Comparison of ENCODE assay signal across 17 cellular contexts in genomic region chr19:1773173-1773572, GRCh38. TPM values are rescaled to one million over a fixed set of nuclear protein-coding genes. Genes with fewer than 3 reads are reported as not detected.
A peak's percentile ranks its signal among the peaks of the same experiment; 100 is the strongest.
DNase-seq lines count a peak whose midpoint lies in the region; ATAC-seq, FAIRE-seq and TF ChIP-seq lines count a peak whose summit lies in the region.
"Had no signal": no experiment of that assay in that cellular context is flagged by ENCODE, and none has a peak within 500 bp of the region (broad histone marks: within the 10 kb centered on the region; RNA-seq: fewer than 3 reads in every experiment).

No MANE protein-coding gene starts in this region.

- H3K4me3 Mint-ChIP-seq in chondrocyte (ENCODE audit: unreplicated experiment): no peak overlapping the region
- no peak overlapping the region for H3K4me3 Mint-ChIP-seq in activated T-cell treated with anti-CD3 and anti-CD28 coated beads, Interleukin-2, amount 50 U/mL, for 24 hours
- H3K4me3 Mint-ChIP-seq: activated naive CD8-positive, alpha-beta T cell treated with anti-CD3 and anti-CD28 coated beads for 36 hours had no signal

- no peak overlapping the region for H2BK15ac ChIP-seq in mesendoderm (replicated peaks; ENCODE audit: low read depth)

- H3K4me2 ChIP-seq in K562 (ENCODE audit: insufficient read depth, low read length) (no peak overlapping the region), mesendoderm (ENCODE audit: low read length) (no peak overlapping the region)

- no peak overlapping the region for H2BK120ac ChIP-seq in mesendoderm (ENCODE audit: low read depth, low read length)

- DNase-seq in AG10803 (ENCODE audit: low read depth) (peak; percentile 12), HS-27A (ENCODE audit: low read depth) (peak; percentile 53), K562 (ENCODE audit: extremely low read depth in 1 of 4, low spot score in 3 of 4) (peak in 1 of 4 experiments; percentile 43), kidney tubule cell (ENCODE audit: low spot score) (peak; percentile 90), mesendoderm (no peak), chondrocyte (ENCODE audit: low spot score) (no peak)
- no peak for DNase-seq in activated T-cell treated with anti-CD3 and anti-CD28 coated beads, Interleukin-2, amount 50 U/mL, for 24 hours
- DNase-seq: activated CD4-positive, CD25-positive, alpha-beta regulatory T cell; activated CD8-positive, alpha-beta memory T cell treated with anti-CD3 and anti-CD28 coated beads, Interleukin-2, amount 50 U/mL, for 4 hours; activated naive CD8-positive, alpha-beta T cell treated with anti-CD3 and anti-CD28 coated beads for 36 hours; NCI-H2171 treated with DMSO at 0.1 percent for 48 hours; ovary; stimulated activated CD4-positive, alpha-beta T cell treated with anti-CD3 and anti-CD28 coated beads, Interleukin-15, amount 100 ng/mL, for 24 hours; substantia nigra had no signal

- H2AFZ ChIP-seq in K562 (ENCODE audit: low read depth, low read length): no peak overlapping the region

- H3K56ac ChIP-seq in mesendoderm (ENCODE audit: low read length): no peak overlapping the region

- no peak for TF ChIP-seq RAD21 in K562 (CRISPR knock-in tag; conservative IDR thresholded peaks at IDR 0.05 in 1 of 2, IDR thresholded peaks at IDR 0.05 in 1 of 2)

- TF ChIP-seq POLR2A in K562 (conservative IDR thresholded peaks at IDR 0.05): no peak

- H3K23ac ChIP-seq in mesendoderm (ENCODE audit: low read length): no peak overlapping the region

- H2AK5ac ChIP-seq in mesendoderm (ENCODE audit: low read length): no peak overlapping the region

- FAIRE-seq in K562 (lab: Jason Lieb, UNC): peak; percentile 81
- FAIRE-seq: colon had no signal

- no peak overlapping the region for H3K4me3 ChIP-seq in AG10803 (ENCODE audit: low read length)
- H3K4me3 ChIP-seq in K562: no peak overlapping the region
- no peak overlapping the region for H3K4me3 ChIP-seq in mesendoderm (ENCODE audit: low read length)
- H3K4me3 ChIP-seq: ovary had no signal

- no peaks in the 10 kb centered on the region for H3K4me1 Mint-ChIP-seq in chondrocyte (ENCODE audit: low read depth)
- H3K4me1 Mint-ChIP-seq in activated T-cell treated with anti-CD3 and anti-CD28 coated beads, Interleukin-2, amount 50 U/mL, for 24 hours (ENCODE audit: low read depth): no peaks in the 10 kb centered on the region
- H3K4me1 Mint-ChIP-seq: activated naive CD8-positive, alpha-beta T cell treated with anti-CD3 and anti-CD28 coated beads for 36 hours had no signal

- no peak for TF ChIP-seq CTCF in AG10803 (conservative IDR thresholded peaks at IDR 0.05; ENCODE audit: low read length)
- TF ChIP-seq CTCF in K562 (IDR thresholded peaks at IDR 0.05 in 2 of 3, conservative IDR thresholded peaks at IDR 0.05 in 1 of 3; ENCODE audit: insufficient read depth in 2 of 3, low read depth in 1 of 3, low read length in 3 of 3): no peak
- TF ChIP-seq CTCF in chondrocyte (IDR thresholded peaks at IDR 0.05): no peak

- H4K20me1 ChIP-seq in K562 (replicated peaks; ENCODE audit: control insufficient read depth, insufficient read depth, low read length): no peaks in the 10 kb centered on the region

- 3% methylated on average over 8 of the region's 8 CpGs for WGBS in K562 (ENCODE audit: insufficient coverage, low coverage, missing lambda C conversion rate)
- WGBS in mesendoderm (ENCODE audit: extremely low coverage, insufficient coverage, low lambda C conversion rate): no CpG with 5 or more reads among the region's 8 CpGs

- no peak for TF ChIP-seq EP300 in K562 (IDR thresholded peaks at IDR 0.05; ENCODE audit: low read length)

- ATAC-seq in K562: no peak
- no peak for ATAC-seq in HG03457 (IDR thresholded peaks at IDR 0.05; ENCODE audit: unreplicated experiment)

- H3K36me3 ChIP-seq in K562 (ENCODE audit: control insufficient read depth, insufficient read depth, low read length) (no peaks in the 10 kb centered on the region), mesendoderm (ENCODE audit: control insufficient read depth, insufficient read depth, low read length) (no peaks in the 10 kb centered on the region)
- H3K36me3 ChIP-seq: ovary had no signal

- H3K4ac ChIP-seq in mesendoderm (ENCODE audit: low read depth, low read length): no peak overlapping the region

- H4K5ac ChIP-seq in mesendoderm (ENCODE audit: low read length): no peak overlapping the region

- H3K9ac ChIP-seq in K562 (ENCODE audit: insufficient read depth in 1 of 2, low read depth in 2 of 2, low read length in 2 of 2) (no peak overlapping the region), mesendoderm (ENCODE audit: low read length) (no peak overlapping the region)

- no peak overlapping the region for H2BK5ac ChIP-seq in mesendoderm (ENCODE audit: low read length)

- H3K27ac ChIP-seq in K562 (ENCODE audit: extremely low read depth, low read depth, low read length) (no peak overlapping the region), mesendoderm (ENCODE audit: low read depth, low read length) (no peak overlapping the region)
- H3K27ac ChIP-seq: ovary had no signal

- peaks cover 9% of the 10 kb centered on the region for H3K36me3 Mint-ChIP-seq in chondrocyte (ENCODE audit: low read depth)
- no peaks in the 10 kb centered on the region for H3K36me3 Mint-ChIP-seq in activated T-cell treated with anti-CD3 and anti-CD28 coated beads, Interleukin-2, amount 50 U/mL, for 24 hours (ENCODE audit: low read depth)

- H3K18ac ChIP-seq in mesendoderm (ENCODE audit: low read length): no peak overlapping the region

- BruUV-seq in K562 (replicated peaks; lab: Mats Ljungman, UMichigan): no TSS peak

- H3K79me2 ChIP-seq in K562 (ENCODE audit: control insufficient read depth, insufficient read depth, low read length) (no peaks in the 10 kb centered on the region), mesendoderm (ENCODE audit: control insufficient read depth, insufficient read depth, low read length) (no peaks in the 10 kb centered on the region)

- no peaks in the 10 kb centered on the region for H3K79me1 ChIP-seq in mesendoderm (ENCODE audit: low read length)

- POLR2A ChIA-PET in K562 (lab: Yijun Ruan, JAX): interaction anchor here (0.7 kb wide), 1 partner anchor 71 kb away, joined by 5 read pairs; no protein-coding TSS in a partner anchor

- H3K27me3 ChIP-seq in K562 (ENCODE audit: control insufficient read depth in 2 of 2, insufficient read depth in 2 of 2, low read length in 2 of 2) (peaks cover 0 to 19% of the 10 kb centered on the region in 2 experiments; a peak in 2 of 5 replicates), mesendoderm (ENCODE audit: insufficient read depth, low read length, poor library complexity) (peaks cover 26% of the 10 kb centered on the region)

- no peaks in the 10 kb centered on the region for H3K9me1 ChIP-seq in K562 (ENCODE audit: control insufficient read depth, insufficient read depth, low read length)

- H3K4me1 ChIP-seq in K562 (replicated peaks in 1 of 2; ENCODE audit: control insufficient read depth in 2 of 2, insufficient read depth in 2 of 2, low read length in 2 of 2): peaks cover 0 to 29% of the 10 kb centered on the region in 2 experiments; a peak in 3 of 5 replicates
- H3K4me1 ChIP-seq in mesendoderm (ENCODE audit: control insufficient read depth, low read depth, low read length): no peaks in the 10 kb centered on the region

- CTCF ChIA-PET in K562 (lab: Yijun Ruan, JAX; ENCODE audit: low intra/inter-chr PET ratio): interaction anchor here (1.0 to 1.4 kb wide), 2 partner anchors 23 to 101 kb away, joined by 3 to 4 read pairs; no protein-coding TSS in a partner anchor

- peaks cover 46% of the 10 kb centered on the region for H3K27me3 Mint-ChIP-seq in chondrocyte (ENCODE audit: low read depth)
- H3K27me3 Mint-ChIP-seq in activated T-cell treated with anti-CD3 and anti-CD28 coated beads, Interleukin-2, amount 50 U/mL, for 24 hours: peaks cover 81% of the 10 kb centered on the region

- peaks cover 11% of the 10 kb centered on the region for H3K9me3 ChIP-seq in K562 (replicated peaks; ENCODE audit: control insufficient read depth, insufficient read depth, low read depth, low read length)

- H3K27ac Mint-ChIP-seq in chondrocyte (ENCODE audit: unreplicated experiment): no peak overlapping the region
- H3K27ac Mint-ChIP-seq in activated T-cell treated with anti-CD3 and anti-CD28 coated beads, Interleukin-2, amount 50 U/mL, for 24 hours: no peak overlapping the region
- H3K27ac Mint-ChIP-seq: activated naive CD8-positive, alpha-beta T cell treated with anti-CD3 and anti-CD28 coated beads for 36 hours had no signal

- intact Hi-C loops in K562 (cut with micrococcal nuclease): no loop called here

- H3K9me3 Mint-ChIP-seq in chondrocyte (ENCODE audit: low read depth): peaks cover 14% of the 10 kb centered on the region
- H3K9me3 Mint-ChIP-seq in activated T-cell treated with anti-CD3 and anti-CD28 coated beads, Interleukin-2, amount 50 U/mL, for 24 hours: peaks cover 13% of the 10 kb centered on the region

- no peak overlapping the region for H4K8ac ChIP-seq in mesendoderm (ENCODE audit: low read depth, low read length)

- in situ Hi-C loops in K562 (cut with MboI): no loop called here

RNA-seq across cellular contexts. Expression of gene ONECUT3, which starts 19.9 kb away (rescaled TPM):
- 0.12 TPM in 1 of 2 replicates, not detected in the other for total RNA-seq in K562 (2011; cell fraction: chromatin; rRNA removed; ENCODE audit: low replicate concordance)
- total RNA-seq in K562 (2011; cell fraction: nucleolus; rRNA removed): not detected in 2 replicates
- total RNA-seq in K562 (2011; cell fraction: nucleoplasm; rRNA removed): 0.08 TPM in 1 of 2 replicates, not detected in the other
- total RNA-seq in K562 (2014; rRNA removed): not detected in 2 replicates
- not detected in 2 replicates for total RNA-seq in K562 (2014; rRNA removed; fragmentation: Illumina TruSeq; extraction: Trizol)
- total RNA-seq in K562 (2015; rRNA removed; fragmentation: Illumina TruSeq; extraction: Trizol): not detected in 2 replicates
- total RNA-seq in K562 (2021): not detected in 2 replicates
- 0.01 TPM in 1 of 2 replicates, not detected in the other for polyA plus RNA-seq in K562 (2011; rRNA removed)
- 0.01 and 0.04 TPM in 2 replicates for polyA plus RNA-seq in K562 (2011; cell fraction: cytosol; rRNA removed)
- 0.06 and 0.14 TPM in 2 replicates for polyA plus RNA-seq in K562 (2011; cell fraction: nucleus; rRNA removed)
- 0.01 and 0.07 TPM in 2 replicates for polyA plus RNA-seq in K562 (2012)
- not detected in 2 replicates for polyA plus RNA-seq in K562 (2014; fragmentation: Illumina TruSeq; extraction: Trizol)
- not detected for polyA plus RNA-seq in K562 (2014; fragmentation: Nextera tagmentation; extraction: Ambion mirVana)
- polyA plus RNA-seq in K562 (2014; rRNA removed): not detected in 2 replicates
- 0.03 TPM in 1 of 2 replicates, not detected in the other for polyA minus RNA-seq in K562 (2011; rRNA and poly(A)+ RNA removed)
- not detected in 2 replicates for polyA minus RNA-seq in K562 (2011; cell fraction: cytosol; rRNA and poly(A)+ RNA removed)
- not detected in 2 replicates for polyA minus RNA-seq in K562 (2011; cell fraction: nucleus; rRNA and poly(A)+ RNA removed)
- not detected for polyA plus RNA-seq in mesendoderm (2013, experiment 1 of 2)
- polyA plus RNA-seq in mesendoderm (2013, experiment 2 of 2): not detected
- not detected in 3 replicates for total RNA-seq in chondrocyte
- total RNA-seq: activated naive CD8-positive, alpha-beta T cell treated with anti-CD3 and anti-CD28 coated beads for 36 hours had no signal
- polyA plus RNA-seq: AG04450, ovary had no signal

RNA-seq across cellular contexts. Expression of gene ATP8B3, which starts 38.9 kb away (rescaled TPM):
- 40.7 and 89.4 TPM in 2 replicates for total RNA-seq in K562 (2011; cell fraction: chromatin; rRNA removed; ENCODE audit: low replicate concordance)
- total RNA-seq in K562 (2011; cell fraction: nucleolus; rRNA removed): 37.1 and 44.7 TPM in 2 replicates
- 35.0 and 38.7 TPM in 2 replicates for total RNA-seq in K562 (2011; cell fraction: nucleoplasm; rRNA removed)
- total RNA-seq in K562 (2014; rRNA removed) (3.2 and 5.0 TPM in 2 replicates), K562 (2014; rRNA removed; fragmentation: Illumina TruSeq; extraction: Trizol) (3.2 and 3.6 TPM in 2 replicates), K562 (2015; rRNA removed; fragmentation: Illumina TruSeq; extraction: Trizol) (3.8 and 4.3 TPM in 2 replicates), K562 (2021) (12.3 and 13.2 TPM in 2 replicates), chondrocyte (1.9 to 6.0 TPM (median 5.7 TPM) in 3 replicates)
- polyA plus RNA-seq in K562 (2011; rRNA removed) (8.3 and 13.2 TPM in 2 replicates), K562 (2014; fragmentation: Illumina TruSeq; extraction: Trizol) (6.0 and 6.4 TPM in 2 replicates), K562 (2014; fragmentation: Nextera tagmentation; extraction: Ambion mirVana) (1 to 10 TPM; 1.2 to 2.2 TPM), K562 (2014; rRNA removed) (10.1 and 11.9 TPM in 2 replicates)
- polyA plus RNA-seq in K562 (2011; cell fraction: cytosol; rRNA removed): 12.0 and 13.1 TPM in 2 replicates
- polyA plus RNA-seq in K562 (2011; cell fraction: nucleus; rRNA removed): 36.1 and 44.4 TPM in 2 replicates
- 5.6 and 7.6 TPM in 2 replicates for polyA plus RNA-seq in K562 (2012)
- 9.7 and 10.4 TPM in 2 replicates for polyA minus RNA-seq in K562 (2011; rRNA and poly(A)+ RNA removed)
- polyA minus RNA-seq in K562 (2011; cell fraction: cytosol; rRNA and poly(A)+ RNA removed): 7.3 and 10.2 TPM in 2 replicates
- 5.4 and 7.0 TPM in 2 replicates for polyA minus RNA-seq in K562 (2011; cell fraction: nucleus; rRNA and poly(A)+ RNA removed)
- polyA plus RNA-seq in mesendoderm (2013, experiment 1 of 2): 0.20 TPM
- 0.20 TPM for polyA plus RNA-seq in mesendoderm (2013, experiment 2 of 2)

Comparison
In these comparisons a context has a peak if more than half of its experiments do, and no peak if none do; other contexts are left out.
1. DNase-seq: peak in AG10803 (single experiment), HS-27A (single experiment) and kidney tubule cell (single experiment); none in mesendoderm (single experiment), chondrocyte (single experiment) and activated T-cell treated with anti-CD3 and anti-CD28 coated beads, Interleukin-2, amount 50 U/mL, for 24 hours (single experiment).